In genomic region chr12:116309343-116309742, GRCh38 we compare ENCODE assay signal across 3 cellular contexts.
TF ChIP-seq lines count a peak whose summit lies in the region.

No MANE protein-coding gene starts in this region.

TF ChIP-seq in HCT116, 20 proteins besides CTCF, POLR2A, EP300 and RAD21:
- 0 out of 2 replicates have a peak, but pooled peaks have one; percentile 35 for TF ChIP-seq CBX3 (IDR thresholded peaks at IDR 0.05; ENCODE audit: low read depth)
- no peak for TF ChIP-seq SP1 (IDR thresholded peaks at IDR 0.05; ENCODE audit: low read depth)
TF ChIP-seq in HCT116: peak in this region for 1.

TF ChIP-seq in HEK293, 187 proteins besides CTCF, POLR2A, EP300 and RAD21:
- TF ChIP-seq SETDB1 (IDR thresholded peaks at IDR 0.05; ENCODE audit: insufficient read length, low read length) (peak; percentile 80), ZNF114 (tag by site-specific recombination; IDR thresholded peaks at IDR 0.05) (no peak)

TF ChIP-seq in K562, 482 proteins besides CTCF, POLR2A, EP300 and RAD21:
- TF ChIP-seq NR2C2 (CRISPR knock-in tag; IDR thresholded peaks at IDR 0.05) (no peak), NR2C2 (tag; IDR thresholded peaks at IDR 0.05) (no peak), ZFPM2 (CRISPR knock-in tag; IDR thresholded peaks at IDR 0.05) (no peak), RBM25 (IDR thresholded peaks at IDR 0.05; ENCODE audit: low read depth, low read length, severe bottlenecking) (peak; percentile 88), NFRKB (IDR thresholded peaks at IDR 0.05; ENCODE audit: low read depth) (no peak), KLF10 (CRISPR knock-in tag; IDR thresholded peaks at IDR 0.05) (no peak), CBX3 (IDR thresholded peaks at IDR 0.05; ENCODE audit: borderline replicate concordance in 1 of 2, low read length in 2 of 2) (peak in 1 of 2 experiments; percentile 58; a peak in 1 of 3 replicates), RCOR1 (IDR thresholded peaks at IDR 0.05; ENCODE audit: borderline replicate concordance in 1 of 2, low read depth in 2 of 2, low read length in 2 of 2) (0 out of 4 replicates have a peak, but pooled peaks of 1 of the 2 experiments have one; percentile 19), RUNX1 (IDR thresholded peaks at IDR 0.05; ENCODE audit: low read depth) (no peak)
